8 cellular contexts compared by ENCODE assay signal in genomic region chr1:205631010-205631726, GRCh38. TPM values are rescaled to one million over a fixed set of nuclear protein-coding genes. Genes with fewer than 3 reads are reported as not detected.
DNase-seq lines count a peak whose midpoint lies in the region; ATAC-seq and TF ChIP-seq lines count a peak whose summit lies in the region.

No MANE protein-coding gene starts in this region.

- H3K36me3 ChIP-seq in KMS-11 (ENCODE audit: insufficient read depth) (no peaks in the 10 kb centered on the region), esophagus squamous epithelium (no peaks in the 10 kb centered on the region)
- no peaks in the 10 kb centered on the region for H3K36me3 ChIP-seq in naive thymus-derived CD4-positive, alpha-beta T cell (ENCODE audit: control insufficient read depth in 2 of 3, insufficient read depth in 3 of 3, low read length in 3 of 3)

- H3K9me3 Mint-ChIP-seq in naive thymus-derived CD4-positive, alpha-beta T cell = no peaks in the 10 kb centered on the region
- no peaks in the 10 kb centered on the region for H3K9me3 Mint-ChIP-seq in stimulated activated memory B cell treated with anti-CD40 and anti-IgM and Interleukin-4, amounts not matched to agents 10 μg/mL and 1 μg/mL and 100 μg/mL, for 72 hours

- 0 to 1% methylated on average over 21 to 25 of the region's 73 CpGs for WGBS in esophagus squamous epithelium, 2 donors

- peak overlapping the region; percentile 89 to 99 (median 97) for H3K27ac Mint-ChIP-seq in naive thymus-derived CD4-positive, alpha-beta T cell
- peak overlapping the region; percentile 91 for H3K27ac Mint-ChIP-seq in stimulated activated memory B cell treated with anti-CD40 and anti-IgM and Interleukin-4, amounts not matched to agents 10 μg/mL and 1 μg/mL and 100 μg/mL, for 72 hours

- peak overlapping the region; percentile 85 to 100 (median 94) for H3K4me3 Mint-ChIP-seq in naive thymus-derived CD4-positive, alpha-beta T cell
- H3K4me3 Mint-ChIP-seq in stimulated activated memory B cell treated with anti-CD40 and anti-IgM and Interleukin-4, amounts not matched to agents 10 μg/mL and 1 μg/mL and 100 μg/mL, for 72 hours = peak overlapping the region; percentile 86

- peak overlapping the region; percentile 91 for H3K9ac ChIP-seq in KMS-11

- DNase-seq in DMS79 treated with DMSO at 0.1 percent for 48 hours (lab: John Stamatoyannopoulos, UW) = peak; percentile 77
- peak; percentile 84 to 86 for DNase-seq in activated T-cell treated with anti-CD3 and anti-CD28 coated beads, Interleukin-2, amount 50 U/mL, for 48 hours
- DNase-seq in esophagus squamous epithelium (lab: John Stamatoyannopoulos, UW) = peak; percentile 12
- peak; percentile 54 to 91 (median 86) for DNase-seq in naive thymus-derived CD4-positive, alpha-beta T cell

- H3K4me1 Mint-ChIP-seq in naive thymus-derived CD4-positive, alpha-beta T cell = peaks cover 28 to 58% (median 44%) of the 10 kb centered on the region in 7 donors
- peaks cover 44% of the 10 kb centered on the region for H3K4me1 Mint-ChIP-seq in stimulated activated memory B cell treated with anti-CD40 and anti-IgM and Interleukin-4, amounts not matched to agents 10 μg/mL and 1 μg/mL and 100 μg/mL, for 72 hours

- TF ChIP-seq POLR2A in esophagus squamous epithelium (IDR thresholded peaks at IDR 0.05) = peak in 1 of 4 donors; percentile 39

- no peaks in the 10 kb centered on the region for H3K9me3 ChIP-seq in esophagus squamous epithelium
- H3K9me3 ChIP-seq in naive thymus-derived CD4-positive, alpha-beta T cell (ENCODE audit: control insufficient read depth in 2 of 3, low read length in 3 of 3) = no peaks in the 10 kb centered on the region

- TF ChIP-seq CTCF in KMS-11 (conservative IDR thresholded peaks at IDR 0.05; ENCODE audit: low read depth, low read length) (no peak), esophagus squamous epithelium (IDR thresholded peaks at IDR 0.05) (no peak)

- peak overlapping the region; percentile 53 for H3K4me3 ChIP-seq in KMS-11 (IDR thresholded peaks at IDR 0.05; ENCODE audit: insufficient read depth, low read depth, low read length)
- peak overlapping the region; percentile 68 to 91 (median 82) for H3K4me3 ChIP-seq in esophagus squamous epithelium
- peak overlapping the region; percentile 84 for H3K4me3 ChIP-seq in naive thymus-derived CD4-positive, alpha-beta T cell (ENCODE audit: low read length)

- peaks cover 49% of the 10 kb centered on the region for H3K79me2 ChIP-seq in KMS-11 (ENCODE audit: insufficient read depth, low read depth)

- H4K20me1 ChIP-seq in KMS-11 (ENCODE audit: insufficient read depth) = peaks cover 6% of the 10 kb centered on the region; the same call in 1 of the 2 replicates

- CTCF ChIA-PET in naive thymus-derived CD4-positive, alpha-beta T cell (lab: Charles Lee) = interaction anchor here (0.6 to 6.0 kb wide), 9 partner anchors 16 to 109 kb away, joined by 3 to 143 read pairs (median 3); no protein-coding TSS in a partner anchor

- H3K27me3 ChIP-seq in KMS-11 (ENCODE audit: insufficient read depth, low read depth) (no peaks in the 10 kb centered on the region), esophagus squamous epithelium (no peaks in the 10 kb centered on the region)
- no peaks in the 10 kb centered on the region for H3K27me3 ChIP-seq in naive thymus-derived CD4-positive, alpha-beta T cell (ENCODE audit: control insufficient read depth in 2 of 2, insufficient read depth in 2 of 2, low read length in 2 of 2)

- H3K4me1 ChIP-seq in KMS-11 (ENCODE audit: low read depth, poor library complexity, severe bottlenecking) = peaks cover 46% of the 10 kb centered on the region
- H3K4me1 ChIP-seq in esophagus squamous epithelium = peaks cover 3 to 83% (median 24%) of the 10 kb centered on the region in 3 donors
- peaks cover 27 to 35% of the 10 kb centered on the region in 2 donors for H3K4me1 ChIP-seq in naive thymus-derived CD4-positive, alpha-beta T cell (ENCODE audit: control insufficient read depth in 2 of 2, insufficient read depth in 2 of 2, low read length in 2 of 2)

- H2AFZ ChIP-seq in KMS-11 (ENCODE audit: low read depth) = peak overlapping the region; percentile 51; the same call in 1 of the 2 replicates

- peaks cover 0 to under 1% (median 0%) of the 10 kb centered on the region in 5 donors for H3K27me3 Mint-ChIP-seq in naive thymus-derived CD4-positive, alpha-beta T cell
- no peaks in the 10 kb centered on the region for H3K27me3 Mint-ChIP-seq in stimulated activated memory B cell treated with anti-CD40 and anti-IgM and Interleukin-4, amounts not matched to agents 10 μg/mL and 1 μg/mL and 100 μg/mL, for 72 hours

- H3K4me2 ChIP-seq in KMS-11 = peak overlapping the region; percentile 89

- peak; percentile 61 for ATAC-seq in GM21825 (IDR thresholded peaks at IDR 0.05; ENCODE audit: unreplicated experiment)
- ATAC-seq in naive thymus-derived CD4-positive, alpha-beta T cell = peak; percentile 72
- ATAC-seq in stimulated activated memory B cell treated with anti-CD40 and anti-IgM and Interleukin-4, amounts not matched to agents 10 μg/mL and 1 μg/mL and 100 μg/mL, for 72 hours = peak; percentile 84

- POLR2A ChIA-PET in naive thymus-derived CD4-positive, alpha-beta T cell (lab: Charles Lee) = interaction anchor here (0.6 to 6.8 kb wide), 27 partner anchors 9 to 509 kb away, joined by 3 to 290 read pairs (median 4); partner anchors contain the start of genes NUCKS1, RAB29 and RBBP5

- H3K27ac ChIP-seq in KMS-11 = peak overlapping the region; percentile 97
- peak overlapping the region; percentile 91 to 100 (median 99) for H3K27ac ChIP-seq in esophagus squamous epithelium
- H3K27ac ChIP-seq in naive thymus-derived CD4-positive, alpha-beta T cell (ENCODE audit: low read depth, low read length) = peak overlapping the region; percentile 95

- H3K36me3 Mint-ChIP-seq in naive thymus-derived CD4-positive, alpha-beta T cell = peaks cover 0 to 21% (median 11%) of the 10 kb centered on the region in 5 donors
- peaks cover 9% of the 10 kb centered on the region for H3K36me3 Mint-ChIP-seq in stimulated activated memory B cell treated with anti-CD40 and anti-IgM and Interleukin-4, amounts not matched to agents 10 μg/mL and 1 μg/mL and 100 μg/mL, for 72 hours

- intact Hi-C loops in esophagus squamous epithelium (cut with DNase I) = no loop called here
- intact Hi-C loops in naive thymus-derived CD4-positive, alpha-beta T cell (cut with micrococcal nuclease) = loop anchor here (1.0 to 10.0 kb wide), 13 partner anchors 119 to 1291 kb away; partner anchors contain the start of genes DSTYK (in 2 of the 2), RAB29 (in 2 of the 2), FCMR (in 1 of the 2) and MDM4 (in 1 of the 2)

TF ChIP-seq in PFSK-1, 5 proteins besides CTCF, POLR2A, EP300 and RAD21:
- peak; percentile 70 for TF ChIP-seq POLR2AphosphoS5 (IDR thresholded peaks at IDR 0.05; ENCODE audit: low read depth, low read length)
- no peak for TF ChIP-seq FOXP2 (optimal IDR thresholded peaks at IDR 0.05; ENCODE audit: borderline replicate concordance, extremely low read depth, extremely low read length, insufficient read depth)
- TF ChIP-seq REST (IDR thresholded peaks at IDR 0.05; ENCODE audit: insufficient read depth in 1 of 2, low read depth in 2 of 2, low read length in 2 of 2) = no peak
- TF ChIP-seq SIN3A (IDR thresholded peaks at IDR 0.05; ENCODE audit: borderline replicate concordance, insufficient read depth, low read length) = 0 out of 2 replicates have a peak, but pooled peaks have one; percentile 31
- peak; percentile 54; the same call in 1 of the 2 replicates for TF ChIP-seq TAF1 (IDR thresholded peaks at IDR 0.05; ENCODE audit: borderline replicate concordance, insufficient read depth, low read length)
TF ChIP-seq in PFSK-1: peak in this region for 3.

RNA-seq across cellular contexts. Expression of gene ELK4, which starts 0.6 kb away (rescaled TPM):
- 3.5 TPM for polyA plus RNA-seq in PFSK-1 (2012; ENCODE audit: insufficient read length, low read depth)
- 10 to 100 TPM; 13.2 to 27.7 (median 16.0) TPM for total RNA-seq in esophagus squamous epithelium
- 100 to 1,000 TPM; 104 to 250 (median 156) TPM for total RNA-seq in naive thymus-derived CD4-positive, alpha-beta T cell
- polyA plus RNA-seq in naive thymus-derived CD4-positive, alpha-beta T cell = 1 to 10 TPM; 4.0 to 7.3 TPM

RNA-seq across cellular contexts. Expression of gene SLC45A3, which starts 49.1 kb away (rescaled TPM):
- polyA plus RNA-seq in PFSK-1 (2012; ENCODE audit: insufficient read length, low read depth) = 5.4 TPM
- total RNA-seq in esophagus squamous epithelium = 1 to 10 TPM; 1.2 to 3.1 (median 1.4) TPM
- 1 to 10 TPM in 2 of 5 experiments, under 1 TPM in 3; 0.10 to 8.7 (median 0.54) TPM for total RNA-seq in naive thymus-derived CD4-positive, alpha-beta T cell
- polyA plus RNA-seq in naive thymus-derived CD4-positive, alpha-beta T cell = not detected

Comparison
In these comparisons a context has a peak if more than half of its experiments do, and no peak if none do; other contexts are left out.
1. Peak in every context shown above with its lines: DNase-seq, ATAC-seq, H3K4me3 ChIP-seq and H3K27ac ChIP-seq.
2. DNase-seq: peak in every context shown above with its lines; median percentile 86 in naive thymus-derived CD4-positive, alpha-beta T cell; 85 in activated T-cell treated with anti-CD3 and anti-CD28 coated beads, Interleukin-2, amount 50 U/mL, for 48 hours; 77 in DMS79 treated with DMSO at 0.1 percent for 48 hours; 12 in esophagus squamous epithelium.